Comparison of ENCODE assay signal across 18 cellular contexts in genomic region chr14:99523661-99524050, GRCh38. TPM values are rescaled to one million over a fixed set of nuclear protein-coding genes. Genes with fewer than 3 reads are reported as not detected.
DNase-seq lines count a peak whose midpoint lies in the region; ATAC-seq and TF ChIP-seq lines count a peak whose summit lies in the region.
"Had no signal": no experiment of that assay in that cellular context is flagged by ENCODE, and none has a peak within 500 bp of the region (broad histone marks: within the 10 kb centered on the region; RNA-seq: fewer than 3 reads in every experiment).

No MANE protein-coding gene starts in this region.

- no peak for TF ChIP-seq CTCF in GM23338 (conservative IDR thresholded peaks at IDR 0.05; ENCODE audit: low read depth in 2 of 2)
- TF ChIP-seq CTCF in RWPE2 (IDR thresholded peaks at IDR 0.05; ENCODE audit: poor library complexity, severe bottlenecking), result no peak
- TF ChIP-seq CTCF in sigmoid colon (IDR thresholded peaks at IDR 0.05), result no peak

- H3K9me3 Mint-ChIP-seq in GM23338, result no peaks in the 10 kb centered on the region
- H3K9me3 Mint-ChIP-seq: activated naive CD4-positive, alpha-beta T cell treated with anti-CD3 and anti-CD28 coated beads, Interleukin-2, amount 10 ng/mL, durations not matched to agents 7 days and 5 days; activated T-cell treated with anti-CD3 and anti-CD28 coated beads, Interleukin-2, amount 50 U/mL, for 24 hours; T-helper 2 cell treated with Interferon-gamma antibody and Interleukin-4, amounts not matched to agents 5 μg/mL and 100 μg/mL, for 36 hours; WTC11 had no signal

- H3K9me2 ChIP-seq in GM23338 (ENCODE audit: insufficient read depth), result no peaks in the 10 kb centered on the region

- no peak for DNase-seq in GM23338 (ENCODE audit: low spot score)
- peak; percentile 67 for DNase-seq in RWPE2 (ENCODE audit: low spot score)
- peak; percentile 16 for DNase-seq in left ventricle myocardium superior
- no peak for DNase-seq in sigmoid colon
- no peak for DNase-seq in GF-D8 (lab: John Stamatoyannopoulos, UW)
- DNase-seq: activated CD8-positive, alpha-beta T cell treated with anti-CD3 and anti-CD28 coated beads, Interleukin-2, amount 10 ng/mL, durations not matched to agents 7 days and 5 days; activated naive CD4-positive, alpha-beta T cell treated with anti-CD3 and anti-CD28 coated beads, Interleukin-2, amount 10 ng/mL, durations not matched to agents 7 days and 5 days; activated T-cell treated with anti-CD3 and anti-CD28 coated beads, Interleukin-2, amount 50 U/mL, for 24 hours; Calu3; midbrain; NCI-H1417 treated with DMSO at 0.1 percent for 48 hours; NCI-H2171 had no signal

- no peak overlapping the region for H2AFZ ChIP-seq in GM23338

- H3K4me2 ChIP-seq in GM23338, result peak overlapping the region; percentile 63; the same call in 1 of the 2 replicates

- H3K27ac Mint-ChIP-seq in GM23338, result no peak overlapping the region
- H3K27ac Mint-ChIP-seq: activated CD8-positive, alpha-beta T cell treated with anti-CD3 and anti-CD28 coated beads, Interleukin-2, amount 10 ng/mL, durations not matched to agents 7 days and 5 days; activated T-cell treated with anti-CD3 and anti-CD28 coated beads, Interleukin-2, amount 50 U/mL, for 24 hours; T-helper 2 cell treated with Interferon-gamma antibody and Interleukin-4, amounts not matched to agents 5 μg/mL and 100 μg/mL, for 36 hours had no signal

- H3K9me3 ChIP-seq in RWPE2 (ENCODE audit: severe bottlenecking) (no peaks in the 10 kb centered on the region), sigmoid colon (no peaks in the 10 kb centered on the region)

- peaks cover 38% of the 10 kb centered on the region for H3K4me1 ChIP-seq in GM23338 (ENCODE audit: insufficient read depth)
- peaks cover 32% of the 10 kb centered on the region for H3K4me1 ChIP-seq in RWPE2 (ENCODE audit: insufficient read depth, poor library complexity, severe bottlenecking)
- peaks cover 0 to 73% (median 70%) of the 10 kb centered on the region in 4 donors for H3K4me1 ChIP-seq in sigmoid colon

- H3K4me3 ChIP-seq in GM23338, result 0 out of 2 replicates have a peak overlapping the region, but pooled peaks have one; percentile 26
- H3K4me3 ChIP-seq in RWPE2 (ENCODE audit: severe bottlenecking), result no peak overlapping the region
- peak overlapping the region in 1 of 4 donors; percentile 3 for H3K4me3 ChIP-seq in sigmoid colon
- H3K4me3 ChIP-seq: SK-N-MC had no signal

- H3K36me3 ChIP-seq in GM23338 (ENCODE audit: insufficient read depth), result no peaks in the 10 kb centered on the region
- peaks cover 10% of the 10 kb centered on the region; the same call in 1 of the 2 replicates for H3K36me3 ChIP-seq in RWPE2 (ENCODE audit: low read depth)
- H3K36me3 ChIP-seq in sigmoid colon, result no peaks in the 10 kb centered on the region

- no peaks in the 10 kb centered on the region; the same call in 1 of the 2 replicates for H4K20me1 ChIP-seq in GM23338 (replicated peaks; ENCODE audit: insufficient read depth)

- intact Hi-C loops in left ventricle myocardium superior (cut with micrococcal nuclease), result loop anchor here (5.0 kb wide), 1 partner anchor 104 kb away; no protein-coding TSS in a partner anchor
- intact Hi-C loops in sigmoid colon (cut with DNase I), result loop anchor here (2.0 to 5.0 kb wide), 2 partner anchors 39 to 79 kb away; no protein-coding TSS in a partner anchor

- 0 out of 2 replicates have a peak, but pooled peaks cover 8% of the 10 kb centered on the region for H3F3A ChIP-seq in GM23338 (replicated peaks; ENCODE audit: low read depth)

- peaks cover 50% of the 10 kb centered on the region for H3K4me1 Mint-ChIP-seq in GM23338

- no peaks in the 10 kb centered on the region for H3K79me2 ChIP-seq in GM23338 (replicated peaks; ENCODE audit: insufficient read depth)

- H3K27me3 Mint-ChIP-seq in GM23338 (ENCODE audit: insufficient read depth, low read depth, poor library complexity), result peaks cover 16% of the 10 kb centered on the region
- H3K27me3 Mint-ChIP-seq: activated naive CD4-positive, alpha-beta T cell treated with anti-CD3 and anti-CD28 coated beads, Interleukin-2, amount 10 ng/mL, durations not matched to agents 7 days and 5 days; activated T-cell treated with anti-CD3 and anti-CD28 coated beads, Interleukin-2, amount 50 U/mL, for 24 hours had no signal

- ATAC-seq in GM23338 (no peak), RWPE2 (ENCODE audit: low read depth) (no peak), left ventricle myocardium superior (no peak), GM21423 (IDR thresholded peaks at IDR 0.05; ENCODE audit: unreplicated experiment) (no peak), HG03039 (IDR thresholded peaks at IDR 0.05; ENCODE audit: unreplicated experiment) (no peak)
- no peak for ATAC-seq in activated CD4-positive, CD25-positive, alpha-beta regulatory T cell treated with anti-CD3 and anti-CD28 coated beads, Interleukin-2, amount 50 U/mL, for 24 hours
- ATAC-seq: activated CD8-positive, alpha-beta T cell treated with anti-CD3 and anti-CD28 coated beads, Interleukin-2, amount 10 ng/mL, durations not matched to agents 7 days and 5 days had no signal

- no peak overlapping the region for H3K4me3 Mint-ChIP-seq in GM23338
- H3K4me3 Mint-ChIP-seq: activated CD8-positive, alpha-beta T cell treated with anti-CD3 and anti-CD28 coated beads, Interleukin-2, amount 10 ng/mL, durations not matched to agents 7 days and 5 days; activated naive CD4-positive, alpha-beta T cell treated with anti-CD3 and anti-CD28 coated beads, Interleukin-2, amount 10 ng/mL, durations not matched to agents 7 days and 5 days; activated T-cell treated with anti-CD3 and anti-CD28 coated beads, Interleukin-2, amount 50 U/mL, for 24 hours; T-helper 2 cell treated with Interferon-gamma antibody and Interleukin-4, amounts not matched to agents 5 μg/mL and 100 μg/mL, for 36 hours had no signal

- H3K27ac ChIP-seq in GM23338 (ENCODE audit: low read depth) (no peak overlapping the region), RWPE2 (ENCODE audit: poor library complexity, severe bottlenecking) (peak overlapping the region; percentile 54), sigmoid colon (peak overlapping the region; percentile 82 to 90 (median 84))
- H3K27ac ChIP-seq: SK-N-MC had no signal

- no peak for TF ChIP-seq EP300 in sigmoid colon (IDR thresholded peaks at IDR 0.05)

- no peak for TF ChIP-seq POLR2A in sigmoid colon (IDR thresholded peaks at IDR 0.05)

- 66 to 81% methylated on average over 5 of the region's 5 CpGs for WGBS in sigmoid colon, 2 donors

- no peaks in the 10 kb centered on the region; the same call in 2 of the 3 replicates for H3K36me3 Mint-ChIP-seq in GM23338 (ENCODE audit: low read depth)
- H3K36me3 Mint-ChIP-seq: activated naive CD4-positive, alpha-beta T cell treated with anti-CD3 and anti-CD28 coated beads, Interleukin-2, amount 10 ng/mL, durations not matched to agents 7 days and 5 days; WTC11 had no signal

- H3K27me3 ChIP-seq in GM23338 (ENCODE audit: insufficient read depth), result no peaks in the 10 kb centered on the region
- H3K27me3 ChIP-seq in RWPE2 (ENCODE audit: insufficient read depth, poor library complexity, severe bottlenecking), result no peaks in the 10 kb centered on the region
- H3K27me3 ChIP-seq in sigmoid colon, result no peaks in the 10 kb centered on the region

TF ChIP-seq in GM23338, 12 proteins besides CTCF, POLR2A, EP300 and RAD21 (continues in another document):
- TF ChIP-seq NANOG (IDR thresholded peaks at IDR 0.05; ENCODE audit: borderline replicate concordance), result no peak
- no peak for TF ChIP-seq REST (IDR thresholded peaks at IDR 0.05; ENCODE audit: unreplicated experiment)
- TF ChIP-seq ETS1 (IDR thresholded peaks at IDR 0.05), result no peak

RNA-seq across cellular contexts. Expression of gene CCNK, which starts 42.4 kb away (rescaled TPM):
- 54.0 and 63.4 TPM in 2 replicates for total RNA-seq in GM23338 (2014; rRNA removed; shearing (Covaris generic))
- polyA plus RNA-seq in GM23338 (2016; fragmentation: Nextera tagmentation; extraction: Ambion mirVana) (57.8 and 60.6 TPM in 2 replicates), sigmoid colon (10 to 100 TPM; 14.4 to 25.9 (median 17.6) TPM)
- total RNA-seq in left ventricle myocardium superior (37.5 TPM), sigmoid colon (10 to 100 TPM; 13.2 to 20.5 (median 18.4) TPM)

RNA-seq across cellular contexts. Expression of gene SETD3, which starts 43.0 kb away (rescaled TPM):
- total RNA-seq in GM23338 (2014; rRNA removed; shearing (Covaris generic)), result 68.0 and 76.2 TPM in 2 replicates
- polyA plus RNA-seq in GM23338 (2016; fragmentation: Nextera tagmentation; extraction: Ambion mirVana), result 35.7 and 40.7 TPM in 2 replicates
- 99.1 TPM for total RNA-seq in left ventricle myocardium superior
- 100 to 1,000 TPM; 130 to 164 (median 152) TPM for total RNA-seq in sigmoid colon
- 10 to 100 TPM; 34.6 to 54.7 (median 53.6) TPM for polyA plus RNA-seq in sigmoid colon

Comparison
In these comparisons a context has a peak if more than half of its experiments do, and no peak if none do; other contexts are left out.
1. DNase-seq: peak in RWPE2 (single experiment) and left ventricle myocardium superior (single experiment); none in GM23338 (single experiment), sigmoid colon (single experiment) and GF-D8 (single experiment).